22 cellular contexts compared by ENCODE assay signal in genomic region chr2:83017366-83018090, GRCh38.
"Had no signal": no experiment of that assay in that cellular context is flagged by ENCODE, and none has a peak within 500 bp of the region (broad histone marks: within the 10 kb centered on the region; RNA-seq: fewer than 3 reads in every experiment).

No MANE protein-coding gene starts in this region.

- H3K4me3 Mint-ChIP-seq: naive thymus-derived CD8-positive, alpha-beta T cell; T-helper 1 cell treated with Interleukin-12 subunit alpha and Interleukin-12 subunit beta and Interleukin-4 antibody, amounts not matched to agents 30 μg/mL and 1 μg/mL, for 36 hours; WTC11 had no signal

- H3K4me3 ChIP-seq: adrenal gland, cardiac muscle cell, esophagus squamous epithelium, heart right ventricle, lower lobe of right lung, prostate gland, right atrium auricular region, upper lobe of left lung had no signal

- H3K36me3 ChIP-seq: adrenal gland, cardiac muscle cell, esophagus squamous epithelium, heart right ventricle, lower lobe of right lung, prostate gland, right atrium auricular region, upper lobe of left lung had no signal

- H3K36me3 Mint-ChIP-seq: activated naive CD4-positive, alpha-beta T cell treated with anti-CD3 and anti-CD28 coated beads, Interleukin-2, amount 50 U/mL, for 72 hours; naive thymus-derived CD8-positive, alpha-beta T cell; WTC11 had no signal

- H3K27me3 Mint-ChIP-seq: naive thymus-derived CD8-positive, alpha-beta T cell had no signal

- H3K27ac ChIP-seq: adrenal gland, cardiac muscle cell, heart right ventricle, lower lobe of right lung, prostate gland, right atrium auricular region, upper lobe of left lung had no signal

- H3K9me3 ChIP-seq: adrenal gland, esophagus squamous epithelium, heart right ventricle, lower lobe of right lung, prostate gland, right atrium auricular region, upper lobe of left lung had no signal

- H3K27me3 ChIP-seq: adrenal gland, cardiac muscle cell, esophagus squamous epithelium, heart right ventricle, right atrium auricular region, upper lobe of left lung had no signal

- H3K27ac Mint-ChIP-seq: activated naive CD4-positive, alpha-beta T cell treated with anti-CD3 and anti-CD28 coated beads, Interleukin-2, amount 50 U/mL, for 72 hours; naive thymus-derived CD8-positive, alpha-beta T cell; T-helper 1 cell treated with Interleukin-12 subunit alpha and Interleukin-12 subunit beta and Interleukin-4 antibody, amounts not matched to agents 30 μg/mL and 1 μg/mL, for 36 hours; WTC11 had no signal

- H3K4me1 Mint-ChIP-seq: naive thymus-derived CD8-positive, alpha-beta T cell had no signal

- DNase-seq: activated gamma-delta T cell treated with Interleukin-2 at 50 U/mL for 16 hours; activated T-cell treated with anti-CD3 and anti-CD28 coated beads, Interleukin-2, amount 50 U/mL, for 1 hour; adrenal gland; dermis blood vessel endothelial cell; effector CD8-positive, alpha-beta T cell; esophagus squamous epithelium; heart right ventricle; kidney; lower lobe of right lung; naive thymus-derived CD8-positive, alpha-beta T cell; stimulated activated CD4-positive, alpha-beta T cell treated with anti-CD3 and anti-CD28 coated beads, Interleukin-12 subunit alpha, Interleukin-12 subunit beta, amount 100 ng/mL, for 4 hours; stimulated activated CD4-positive, alpha-beta T cell treated with anti-CD3 and anti-CD28 coated beads, Interleukin-4, amount 100 ng/mL, for 4 hours; stimulated activated naive CD8-positive, alpha-beta T cell treated with anti-CD3 and anti-CD28 coated beads, Interleukin-15, Interleukin-2, amounts not matched to agents 100 U/mL and 50 U/mL, for 24 hours; T1000; upper lobe of left lung had no signal

- FAIRE-seq: kidney had no signal

- ATAC-seq: activated naive CD4-positive, alpha-beta T cell treated with anti-CD3 and anti-CD28 coated beads, Interleukin-2, amount 50 U/mL, for 72 hours; heart right ventricle; left lobe of liver; lower lobe of right lung; naive thymus-derived CD8-positive, alpha-beta T cell; stimulated activated naive CD8-positive, alpha-beta T cell treated with anti-CD3 and anti-CD28 coated beads, Interleukin-15, Interleukin-2, amounts not matched to agents 100 U/mL and 50 U/mL, for 24 hours; WTC11 had no signal

- H3K4me1 ChIP-seq: adrenal gland, heart right ventricle, lower lobe of right lung, prostate gland, right atrium auricular region, upper lobe of left lung had no signal
